5 cellular contexts compared by ENCODE assay signal in genomic region chr4:108395786-108396185, GRCh38.
"Had no signal": no experiment of that assay in that cellular context is flagged by ENCODE, and none has a peak within 500 bp of the region (broad histone marks: within the 10 kb centered on the region; RNA-seq: fewer than 3 reads in every experiment).

No MANE protein-coding gene starts in this region.

- H3K4me1 Mint-ChIP-seq: IgD-negative memory B cell had no signal

- H3K4me3 Mint-ChIP-seq: IgD-negative memory B cell had no signal

- H3K27ac ChIP-seq: HL-60 had no signal

- H3K36me3 Mint-ChIP-seq: IgD-negative memory B cell had no signal

- ATAC-seq: HepG2, K562 had no signal

- H3K4me3 ChIP-seq: K562 had no signal

- DNase-seq: IMR-90 had no signal

- H3K27ac Mint-ChIP-seq: IgD-negative memory B cell had no signal

- H3K9me3 Mint-ChIP-seq: IgD-negative memory B cell had no signal
